ENCODE assay signal across 1 cellular context in the genomic region with DNA sequence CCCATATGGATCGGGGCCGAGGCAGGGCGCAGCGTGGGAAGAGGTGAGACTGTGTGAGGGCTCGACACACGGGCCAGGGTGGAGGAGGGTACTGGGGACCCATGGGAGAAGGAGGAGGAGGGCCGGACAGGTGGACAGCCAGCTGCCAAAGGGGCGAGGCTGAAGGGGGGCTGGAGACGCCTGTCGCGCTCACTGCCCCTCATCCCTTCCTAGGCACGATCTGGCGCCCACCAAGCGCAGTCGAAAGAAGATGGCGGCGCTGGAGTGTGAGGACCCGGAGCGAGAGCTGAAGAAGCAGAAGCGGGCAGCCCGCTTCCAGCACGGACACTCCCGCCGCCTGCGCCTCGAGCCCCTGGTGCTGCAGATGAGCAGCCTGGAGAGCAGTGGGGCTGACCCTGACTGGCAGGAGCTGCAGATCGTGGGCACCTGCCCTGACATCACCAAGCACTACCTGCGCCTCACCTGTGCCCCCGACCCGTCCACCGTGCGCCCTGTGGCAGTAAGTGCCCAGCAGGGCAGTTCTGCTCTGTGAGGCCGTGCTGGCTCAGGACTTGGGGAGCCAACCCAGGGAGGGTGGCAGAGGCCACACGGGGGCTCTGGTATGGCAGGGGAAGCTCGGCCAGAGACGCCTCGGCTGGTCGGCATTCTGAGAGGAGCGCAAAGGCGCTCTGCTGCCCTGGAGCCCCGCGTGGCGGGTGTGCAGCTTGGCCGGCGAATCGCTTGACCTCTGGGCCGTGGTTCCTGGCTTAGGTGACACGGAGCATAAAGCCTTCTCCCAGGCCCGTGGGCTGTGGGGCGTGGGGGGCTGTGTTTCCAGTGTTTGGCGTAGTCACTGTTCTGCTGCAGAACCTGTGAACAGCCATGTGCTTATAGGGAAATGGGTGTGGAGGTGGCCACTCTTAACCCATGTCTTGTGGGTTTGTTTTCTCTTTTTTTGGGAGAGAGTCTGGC.
TF ChIP-seq lines count a peak whose summit lies in the region.

No MANE protein-coding gene starts in this region.

TF ChIP-seq in HepG2, 621 proteins besides CTCF, POLR2A, EP300 and RAD21:
- TF ChIP-seq, protein P1, sequence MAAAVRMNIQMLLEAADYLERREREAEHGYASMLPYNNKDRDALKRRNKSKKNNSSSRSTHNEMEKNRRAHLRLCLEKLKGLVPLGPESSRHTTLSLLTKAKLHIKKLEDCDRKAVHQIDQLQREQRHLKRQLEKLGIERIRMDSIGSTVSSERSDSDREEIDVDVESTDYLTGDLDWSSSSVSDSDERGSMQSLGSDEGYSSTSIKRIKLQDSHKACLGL (CRISPR knock-in tag; IDR thresholded peaks at IDR 0.05) = no peak
- TF ChIP-seq NKX3-1 (CRISPR knock-in tag; IDR thresholded peaks at IDR 0.05) = no peak
- TF ChIP-seq PCBP1 (IDR thresholded peaks at IDR 0.05; ENCODE audit: borderline replicate concordance, low read depth, low read length) = 0 out of 2 replicates have a peak, but pooled peaks have one; percentile 22
- peak; percentile 52 for TF ChIP-seq RBFOX2 (IDR thresholded peaks at IDR 0.05; ENCODE audit: low read depth, low read length)
- TF ChIP-seq AGO2 (optimal IDR thresholded peaks at IDR 0.05; ENCODE audit: low read depth, low read length) = peak; percentile 43
- TF ChIP-seq, protein P2, sequence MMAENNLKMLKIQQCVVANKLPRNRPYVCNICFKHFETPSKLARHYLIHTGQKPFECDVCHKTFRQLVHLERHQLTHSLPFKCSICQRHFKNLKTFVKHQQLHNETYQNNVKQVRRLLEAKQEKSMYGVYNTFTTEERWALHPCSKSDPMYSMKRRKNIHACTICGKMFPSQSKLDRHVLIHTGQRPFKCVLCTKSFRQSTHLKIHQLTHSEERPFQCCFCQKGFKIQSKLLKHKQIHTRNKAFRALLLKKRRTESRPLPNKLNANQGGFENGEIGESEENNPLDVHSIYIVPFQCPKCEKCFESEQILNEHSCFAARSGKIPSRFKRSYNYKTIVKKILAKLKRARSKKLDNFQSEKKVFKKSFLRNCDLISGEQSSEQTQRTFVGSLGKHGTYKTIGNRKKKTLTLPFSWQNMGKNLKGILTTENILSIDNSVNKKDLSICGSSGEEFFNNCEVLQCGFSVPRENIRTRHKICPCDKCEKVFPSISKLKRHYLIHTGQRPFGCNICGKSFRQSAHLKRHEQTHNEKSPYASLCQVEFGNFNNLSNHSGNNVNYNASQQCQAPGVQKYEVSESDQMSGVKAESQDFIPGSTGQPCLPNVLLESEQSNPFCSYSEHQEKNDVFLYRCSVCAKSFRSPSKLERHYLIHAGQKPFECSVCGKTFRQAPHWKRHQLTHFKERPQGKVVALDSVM (CRISPR knock-in tag; IDR thresholded peaks at IDR 0.05) = no peak
- no peak for TF ChIP-seq RARA (CRISPR knock-in tag; IDR thresholded peaks at IDR 0.05)
